In genomic region chr10:80463868-80464267, GRCh38 we compare ENCODE assay signal across 9 cellular contexts. TPM values are rescaled to one million over a fixed set of nuclear protein-coding genes. Genes with fewer than 3 reads are reported as not detected.
DNase-seq lines count a peak whose midpoint lies in the region; ATAC-seq, FAIRE-seq and TF ChIP-seq lines count a peak whose summit lies in the region.
"Had no signal": no experiment of that assay in that cellular context is flagged by ENCODE, and none has a peak within 500 bp of the region (broad histone marks: within the 10 kb centered on the region; RNA-seq: fewer than 3 reads in every experiment).

No MANE protein-coding gene starts in this region.

- peak overlapping the region; percentile 81 for H2BK120ac ChIP-seq in H1 (replicated peaks; ENCODE audit: low read depth, low read length)

- H3K27ac ChIP-seq in CD4-positive, alpha-beta T cell (ENCODE audit: low read depth, low read length): peak overlapping the region; percentile 91
- peak overlapping the region; percentile 70; the same call in 1 of the 2 replicates for H3K27ac ChIP-seq in SJCRH30
- H3K27ac ChIP-seq in H1 (ENCODE audit: low read depth, low read length): peak overlapping the region; percentile 85; the same call in 1 of the 2 replicates
- H3K27ac ChIP-seq in pancreas: peak overlapping the region in 3 of 4 donors; percentile 52 to 85 (median 66)

- peaks cover 0 to 90% of the 10 kb centered on the region in 2 experiments for H3K79me2 ChIP-seq in H1 (ENCODE audit: control insufficient read depth in 1 of 2, insufficient read depth in 2 of 2, low read length in 2 of 2)

- H3K14ac ChIP-seq in H1 (ENCODE audit: insufficient read length): no peak overlapping the region

- no peaks in the 10 kb centered on the region for H3K27me3 ChIP-seq in CD4-positive, alpha-beta T cell (ENCODE audit: control insufficient read depth, insufficient read depth, low read length)
- H3K27me3 ChIP-seq in SJCRH30 (no peaks in the 10 kb centered on the region), H1 (replicated peaks in 1 of 4; ENCODE audit: control insufficient read depth in 3 of 4, extremely low read depth in 1 of 4, insufficient read depth in 3 of 4, low read length in 3 of 4) (peaks cover 0 to 8% (median 5%) of the 10 kb centered on the region in 4 experiments; a peak in 4 of 7 replicates), pancreas (no peaks in the 10 kb centered on the region)

- H3K4ac ChIP-seq in H1 (replicated peaks; ENCODE audit: insufficient read length, low read depth, low read length): peak overlapping the region; percentile 82

- H3K9me3 Mint-ChIP-seq in CD4-positive, alpha-beta T cell: no peaks in the 10 kb centered on the region

- H4K20me1 ChIP-seq in H1 (replicated peaks in 1 of 2; ENCODE audit: control insufficient read depth in 1 of 2, insufficient read depth in 2 of 2, low read length in 2 of 2): peaks cover 17 to 25% of the 10 kb centered on the region in 2 experiments

- no peaks in the 10 kb centered on the region for H3K9me3 ChIP-seq in CD4-positive, alpha-beta T cell (ENCODE audit: control insufficient read depth, low read length)
- H3K9me3 ChIP-seq in SJCRH30 (replicated peaks): no peaks in the 10 kb centered on the region
- H3K9me3 ChIP-seq in H1 (ENCODE audit: insufficient read depth in 2 of 2, low read depth in 1 of 2, low read length in 1 of 2): no peaks in the 10 kb centered on the region
- no peaks in the 10 kb centered on the region for H3K9me3 ChIP-seq in pancreas

- peak overlapping the region; percentile 79; the same call in 1 of the 2 replicates for H3K18ac ChIP-seq in H1 (ENCODE audit: extremely low read depth, low read length)

- no peak for FAIRE-seq in H1 (lab: Jason Lieb, UNC)
- no peak for FAIRE-seq in pancreas (lab: Jason Lieb, UNC)

- no peak for ATAC-seq in CD4-positive, alpha-beta T cell (ENCODE audit: poor library complexity)
- ATAC-seq in pancreas (no peak), HG02981 (IDR thresholded peaks at IDR 0.05; ENCODE audit: unreplicated experiment) (no peak), HG03565 (IDR thresholded peaks at IDR 0.05; ENCODE audit: unreplicated experiment) (no peak)

- H3K4me1 Mint-ChIP-seq in CD4-positive, alpha-beta T cell (ENCODE audit: low read depth): peaks cover 97% of the 10 kb centered on the region

- no peak overlapping the region for H2BK20ac ChIP-seq in H1 (ENCODE audit: low read length)

- H2BK15ac ChIP-seq in H1 (ENCODE audit: low read length): no peak overlapping the region

- POLR2A ChIA-PET in CD4-positive, alpha-beta T cell (lab: Charles Lee): interaction anchor here (3.3 to 22.9 kb wide), 5 partner anchors 8 to 38 kb away, joined by 14 to 420 read pairs (median 176); partner anchors contain the start of gene TSPAN14
- POLR2A ChIA-PET in H1 (lab: Charles Lee; ENCODE audit: partially characterized antibody): interaction anchor here (1.0 to 3.4 kb wide), 6 partner anchors 9 to 41 kb away, joined by 3 to 18 read pairs (median 3); no protein-coding TSS in a partner anchor

- H4K91ac ChIP-seq in H1 (replicated peaks; ENCODE audit: insufficient read length, low read length): peak overlapping the region; percentile 16

- intact Hi-C loops in CD4-positive, alpha-beta T cell (cut with DNase I, micrococcal nuclease): loop anchor here in 1 of 2 experiments (10.0 kb wide), 1 partner anchor 259 kb away; the partner anchor contains the start of gene ANXA11
- intact Hi-C loops in pancreas (cut with DNase I): no loop called here

- H3K56ac ChIP-seq in H1 (replicated peaks; ENCODE audit: insufficient read length, low read depth, low read length): no peak overlapping the region

- CTCF ChIA-PET in CD4-positive, alpha-beta T cell (lab: Charles Lee): interaction anchor here (1.2 to 19.9 kb wide), 5 partner anchors 20 to 81 kb away, joined by 4 to 250 read pairs (median 4); no protein-coding TSS in a partner anchor
- CTCF ChIA-PET in H1 (lab: Charles Lee; ENCODE audit: partially characterized antibody): interaction anchor here (0.6 to 38.4 kb wide), 7 partner anchors 3 to 148 kb away, joined by 3 to 1263 read pairs (median 4); partner anchors contain the start of gene TSPAN14

- no peak overlapping the region for H4K8ac ChIP-seq in H1 (ENCODE audit: extremely low read depth, insufficient read depth, low read length)

- no peak for TF ChIP-seq RAD21 in H1 (IDR thresholded peaks at IDR 0.05 in 1 of 2, conservative IDR thresholded peaks at IDR 0.05 in 1 of 2; ENCODE audit: low read depth in 2 of 2, low read length in 2 of 2)

- H3K36me3 ChIP-seq in SJCRH30 (no peaks in the 10 kb centered on the region), H1 (ENCODE audit: control insufficient read depth in 2 of 4, insufficient read depth in 4 of 4, low read length in 3 of 4) (peaks cover 0 to 3% (median 0%) of the 10 kb centered on the region in 4 experiments; a peak in 1 of 8 replicates), pancreas (no peaks in the 10 kb centered on the region)

- no peak for TF ChIP-seq CTCF in CD4-positive, alpha-beta T cell (IDR thresholded peaks at IDR 0.05)
- TF ChIP-seq CTCF in H1 (IDR thresholded peaks at IDR 0.05; ENCODE audit: control extremely low read depth in 1 of 3, insufficient read depth in 1 of 3, low read depth in 1 of 3, low read length in 3 of 3) (no peak), pancreas (IDR thresholded peaks at IDR 0.05) (no peak)

- no peaks in the 10 kb centered on the region for H3K27me3 Mint-ChIP-seq in CD4-positive, alpha-beta T cell

- TF ChIP-seq POLR2A in H1 (IDR thresholded peaks at IDR 0.05; ENCODE audit: control extremely low read depth in 1 of 2, low read depth in 2 of 2, low read length in 2 of 2): no peak

- WGBS in H1 (ENCODE audit: extremely low coverage in 1 of 2, insufficient coverage in 1 of 2, insufficient read length in 1 of 2, insufficient replicate concordance in 2 of 2, low coverage in 1 of 2, low lambda C conversion rate in 2 of 2, missing lambda C conversion rate in 1 of 2), 2 experiments: 70% methylated on average over 10 of the region's 10 CpGs; no CpG with 5 or more reads in 1 of the 2 experiments
- WGBS in pancreas, 2 donors: 78 to 80% methylated on average over 10 of the region's 10 CpGs

- peak overlapping the region; percentile 85 for H3K4me3 Mint-ChIP-seq in CD4-positive, alpha-beta T cell

- peaks cover 31% of the 10 kb centered on the region for H3K79me1 ChIP-seq in H1 (ENCODE audit: low read depth, low read length)

- H3K27ac Mint-ChIP-seq in CD4-positive, alpha-beta T cell: peak overlapping the region; percentile 92

- TF ChIP-seq EP300 in H1 (IDR thresholded peaks at IDR 0.05; ENCODE audit: borderline replicate concordance in 1 of 2, low read depth in 2 of 2, low read length in 2 of 2): no peak

- H3K4me1 ChIP-seq in SJCRH30 (peaks cover 63% of the 10 kb centered on the region), H1 (replicated peaks in 1 of 4; ENCODE audit: control insufficient read depth in 3 of 4, insufficient read depth in 4 of 4, low read length in 3 of 4) (peaks cover 50 to 70% (median 62%) of the 10 kb centered on the region in 4 experiments), pancreas (peaks cover 61 to 78% (median 72%) of the 10 kb centered on the region in 3 donors)

- no peak overlapping the region for H3K23ac ChIP-seq in H1 (ENCODE audit: insufficient read length)

- 0 out of 2 replicates have a peak overlapping the region, but pooled peaks have one; percentile 83 for H2BK5ac ChIP-seq in H1 (ENCODE audit: low read depth, low read length)

- peak overlapping the region; percentile 80; a peak in 3 of 4 replicates for H3K4me2 ChIP-seq in H1 (ENCODE audit: insufficient read depth in 1 of 2, low read depth in 2 of 2, low read length in 2 of 2)

- H3K4me3 ChIP-seq in SJCRH30 (no peak overlapping the region), H1 (ENCODE audit: extremely low read depth in 1 of 4, insufficient read depth in 2 of 4, low read depth in 3 of 4, low read length in 4 of 4) (peak overlapping the region in 1 of 4 experiments; percentile 55; a peak in 1 of 8 replicates), pancreas (no peak overlapping the region)

- peak overlapping the region; percentile 40; the same call in 1 of the 2 replicates for H2BK12ac ChIP-seq in H1 (ENCODE audit: low read depth, low read length)

- 0 out of 2 replicates have a peak, but pooled peaks cover 4% of the 10 kb centered on the region for H3K23me2 ChIP-seq in H1 (ENCODE audit: low read depth, low read length)

- peak overlapping the region in 2 of 4 experiments; percentile 14 to 54; a peak in 4 of 7 replicates for H3K9ac ChIP-seq in H1 (replicated peaks in 1 of 4; ENCODE audit: extremely low read depth in 1 of 4, low read depth in 3 of 4, low read length in 3 of 4)

- H3K36me3 Mint-ChIP-seq in CD4-positive, alpha-beta T cell (ENCODE audit: low read depth): peaks cover 54% of the 10 kb centered on the region

- peak overlapping the region; percentile 59; the same call in 1 of the 2 replicates for H2AK5ac ChIP-seq in H1 (ENCODE audit: low read depth, low read length)

- no peak for DNase-seq in CD4-positive, alpha-beta T cell
- DNase-seq in SJCRH30 (no peak), H1 (ENCODE audit: low read depth in 1 of 2, low spot score in 2 of 2) (no peak), pancreas (peak in 1 of 6 donors; percentile 25), cortex of kidney (lab: John Stamatoyannopoulos, UW) (no peak)
- DNase-seq in stimulated activated CD4-positive, alpha-beta T cell treated with anti-CD3 and anti-CD28 coated beads, Interleukin-15, amount 100 ng/mL, for 24 hours: no peak
- DNase-seq: stimulated activated CD4-positive, alpha-beta T cell treated with anti-CD3 and anti-CD28 coated beads, Interleukin-12 subunit alpha, Interleukin-12 subunit beta, amount 100 ng/mL, for 4 hours had no signal

- H4K5ac ChIP-seq in H1 (ENCODE audit: insufficient read length, low read depth, low read length): peak overlapping the region; percentile 10

- no peak overlapping the region for H2AFZ ChIP-seq in H1 (ENCODE audit: low read length)

RNA-seq across cellular contexts. Expression of gene TSPAN14, which starts 9.8 kb away (rescaled TPM):
- 100 to 1,000 TPM; 167 to 168 TPM for total RNA-seq in CD4-positive, alpha-beta T cell
- total RNA-seq in SJCRH30 (2014; rRNA removed; shearing (Covaris generic)): 37.7 and 40.4 TPM in 2 replicates
- 57.8 and 57.9 TPM in 2 replicates for total RNA-seq in H1 (2021; fragmentation: NEBNext Ultra II Directional; extraction: Animal tissue kit (Norgen Biotek cat#: 25700))
- polyA plus RNA-seq in H1 (2011; rRNA removed) (47.4 and 54.7 TPM in 2 replicates), pancreas (10 to 100 TPM; 10.6 to 18.8 TPM)
- 38.1 TPM for polyA plus RNA-seq in H1 (2011; cell fraction: cytosol; rRNA removed)
- 50.9 TPM for polyA plus RNA-seq in H1 (2011; cell fraction: nucleus; rRNA removed)
- 43.5 to 60.8 TPM (median 54.3 TPM) in 4 replicates for polyA plus RNA-seq in H1 (2012, experiment 1 of 2)
- 45.7 TPM for polyA plus RNA-seq in H1 (2012, experiment 2 of 2)
- polyA plus RNA-seq in H1 (2013, experiment 1 of 2): 39.1 TPM
- 41.9 TPM for polyA plus RNA-seq in H1 (2013, experiment 2 of 2)
- polyA minus RNA-seq in H1 (2011; rRNA and poly(A)+ RNA removed): 35.5 and 41.7 TPM in 2 replicates
- 29.9 TPM for polyA minus RNA-seq in H1 (2011; cell fraction: cytosol; rRNA and poly(A)+ RNA removed)
- polyA minus RNA-seq in H1 (2011; cell fraction: nucleus; rRNA and poly(A)+ RNA removed): 26.0 TPM
- total RNA-seq in pancreas: 10 to 100 TPM; 20.5 to 61.9 (median 26.2) TPM

RNA-seq across cellular contexts. Expression of gene PRXL2A, which starts 55.5 kb away (rescaled TPM):
- total RNA-seq in CD4-positive, alpha-beta T cell: 1 to 10 TPM; 3.9 to 4.6 TPM
- total RNA-seq in SJCRH30 (2014; rRNA removed; shearing (Covaris generic)): 259 and 261 TPM in 2 replicates
- 58.3 and 60.1 TPM in 2 replicates for total RNA-seq in H1 (2021; fragmentation: NEBNext Ultra II Directional; extraction: Animal tissue kit (Norgen Biotek cat#: 25700))
- polyA plus RNA-seq in H1 (2011; rRNA removed) (9.7 and 13.4 TPM in 2 replicates), pancreas (10 to 100 TPM; 18.6 to 38.4 TPM)
- polyA plus RNA-seq in H1 (2011; cell fraction: cytosol; rRNA removed): 24.7 TPM
- 12.5 TPM for polyA plus RNA-seq in H1 (2011; cell fraction: nucleus; rRNA removed)
- polyA plus RNA-seq in H1 (2012, experiment 1 of 2): 36.0 to 47.0 TPM (median 41.3 TPM) in 4 replicates
- polyA plus RNA-seq in H1 (2012, experiment 2 of 2): 12.7 TPM
- polyA plus RNA-seq in H1 (2013, experiment 1 of 2): 48.4 TPM
- polyA plus RNA-seq in H1 (2013, experiment 2 of 2): 52.5 TPM
- polyA minus RNA-seq in H1 (2011; rRNA and poly(A)+ RNA removed): 10.4 and 12.3 TPM in 2 replicates
- 9.0 TPM for polyA minus RNA-seq in H1 (2011; cell fraction: cytosol; rRNA and poly(A)+ RNA removed)
- 12.0 TPM for polyA minus RNA-seq in H1 (2011; cell fraction: nucleus; rRNA and poly(A)+ RNA removed)
- total RNA-seq in pancreas: 10 to 100 TPM; 18.2 to 39.8 (median 26.8) TPM
